In the genomic region with DNA sequence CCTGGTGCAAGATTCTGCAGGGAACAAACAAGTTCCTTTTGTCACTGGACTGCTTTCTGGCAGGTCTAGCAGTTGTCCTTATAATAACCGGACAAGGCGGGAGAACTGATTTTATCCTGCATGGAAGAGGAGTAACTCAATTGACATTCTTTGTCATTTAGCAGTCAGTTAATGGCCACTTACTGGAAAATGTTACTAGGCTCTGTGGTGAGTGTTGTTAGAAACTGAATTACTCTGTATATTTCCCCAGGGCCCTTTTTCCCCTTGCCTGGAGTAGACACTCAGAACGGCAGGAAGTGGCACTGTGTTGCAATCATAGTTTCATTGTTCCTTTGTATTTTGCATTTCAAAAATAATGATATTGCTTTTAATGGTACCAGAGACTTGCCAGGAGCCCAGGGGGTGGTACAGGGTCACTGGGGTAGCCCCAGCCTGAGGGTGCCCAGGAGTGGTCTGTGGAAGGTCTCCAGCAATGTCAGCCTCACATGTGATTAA, we compare ENCODE assay signal across 9 cellular contexts. TPM values are rescaled to one million over a fixed set of nuclear protein-coding genes. Genes with fewer than 3 reads are reported as not detected.
DNase-seq lines count a peak whose midpoint lies in the region; ATAC-seq and TF ChIP-seq lines count a peak whose summit lies in the region.
"Had no signal": no experiment of that assay in that cellular context is flagged by ENCODE, and none has a peak within 500 bp of the region (broad histone marks: within the 10 kb centered on the region; RNA-seq: fewer than 3 reads in every experiment).

No MANE protein-coding gene starts in this region.

- H3K9me3 Mint-ChIP-seq in mesothelial cell of epicardium, result peaks cover 12% of the 10 kb centered on the region

- H3K9ac ChIP-seq in BLaER1 (peak overlapping the region; percentile 49; the same call in 1 of the 2 replicates), Loucy (ENCODE audit: low read depth, low read length, poor library complexity, severe bottlenecking) (peak overlapping the region; percentile 35)

- H3K9me3 ChIP-seq in BLaER1 (peaks cover 24% of the 10 kb centered on the region), Loucy (ENCODE audit: insufficient read depth, low read depth, low read length) (no peaks in the 10 kb centered on the region), lung (ENCODE audit: control insufficient read depth in 2 of 2, insufficient read depth in 1 of 2, low read length in 1 of 2) (no peaks in the 10 kb centered on the region)

- 0 out of 2 replicates have a peak overlapping the region, but pooled peaks have one; percentile 4 for H2AFZ ChIP-seq in Loucy (ENCODE audit: low read length)

- 10 to 19% methylated on average over 3 of the region's 3 CpGs for WGBS in lung, 2 donors

- no peak overlapping the region for H3K4me3 Mint-ChIP-seq in mesothelial cell of epicardium
- H3K4me3 Mint-ChIP-seq: activated B cell treated with CpG ODN at 0.5 μM for 24 hours had no signal

- peaks cover 18% of the 10 kb centered on the region for H3K27me3 Mint-ChIP-seq in mesothelial cell of epicardium (ENCODE audit: low read depth)

- no peak overlapping the region for H3K27ac Mint-ChIP-seq in mesothelial cell of epicardium
- H3K27ac Mint-ChIP-seq: activated B cell treated with CpG ODN at 0.5 μM for 24 hours had no signal

- H3K9me2 ChIP-seq in Loucy (replicated peaks; ENCODE audit: low read depth, low read length), result no peaks in the 10 kb centered on the region

- no peaks in the 10 kb centered on the region for H3K27me3 ChIP-seq in BLaER1
- no peaks in the 10 kb centered on the region for H3K27me3 ChIP-seq in Loucy (ENCODE audit: insufficient read depth, low read length, poor library complexity, severe bottlenecking)
- no peaks in the 10 kb centered on the region for H3K27me3 ChIP-seq in lung (ENCODE audit: control insufficient read depth, insufficient read depth)
- no peaks in the 10 kb centered on the region for H3K27me3 ChIP-seq in H7 (ENCODE audit: control insufficient read depth, insufficient read depth, low read length)

- H3K4me3 ChIP-seq in BLaER1 (peak overlapping the region; percentile 8; the same call in 1 of the 2 replicates), Loucy (ENCODE audit: low read length, poor library complexity, severe bottlenecking) (peak overlapping the region; percentile 21), lung (no peak overlapping the region), H7 (ENCODE audit: insufficient read depth, low read depth, low read length) (no peak overlapping the region)

- H3K4me1 ChIP-seq in BLaER1 (peaks cover 58% of the 10 kb centered on the region), Loucy (ENCODE audit: insufficient read depth, low read length, poor library complexity, severe bottlenecking) (peaks cover 35% of the 10 kb centered on the region), lung (ENCODE audit: control insufficient read depth in 2 of 2, insufficient read depth in 2 of 2, low read length in 2 of 2) (peaks cover 5 to 22% of the 10 kb centered on the region in 2 donors)

- peak overlapping the region; percentile 86 for H3K4me2 ChIP-seq in BLaER1
- H3K4me2 ChIP-seq in Loucy (ENCODE audit: low read depth, low read length, poor library complexity, severe bottlenecking), result peak overlapping the region; percentile 41

- no peak for DNase-seq in lung (ENCODE audit: low spot score)
- DNase-seq in NCI-H774 (lab: John Stamatoyannopoulos, UW), result no peak
- no peak for DNase-seq in H7
- DNase-seq in mesothelial cell of epicardium (ENCODE audit: low spot score in 2 of 2, unreplicated experiment in 2 of 2), result no peak
- no peak for DNase-seq in DMS 273 (lab: John Stamatoyannopoulos, UW; ENCODE audit: unreplicated experiment)
- DNase-seq: activated B cell treated with CpG ODN at 0.5 μM for 24 hours had no signal

- peaks cover 14% of the 10 kb centered on the region for H3K36me3 Mint-ChIP-seq in mesothelial cell of epicardium

- H3K79me2 ChIP-seq in Loucy (ENCODE audit: insufficient read depth, low read length), result no peaks in the 10 kb centered on the region

- H3K36me3 ChIP-seq in BLaER1 (no peaks in the 10 kb centered on the region), Loucy (ENCODE audit: insufficient read depth, low read length) (no peaks in the 10 kb centered on the region), lung (ENCODE audit: control insufficient read depth in 2 of 2, insufficient read depth in 2 of 2, low read length in 2 of 2) (no peaks in the 10 kb centered on the region), H7 (replicated peaks; ENCODE audit: control insufficient read depth, insufficient read depth, low read length) (no peaks in the 10 kb centered on the region)

- peak overlapping the region; percentile 83 for H3K27ac ChIP-seq in BLaER1
- H3K27ac ChIP-seq in angular gyrus (ENCODE audit: low read depth, low read length), result peak overlapping the region; percentile 47
- peak overlapping the region; percentile 51 to 75 for H3K27ac ChIP-seq in lung (ENCODE audit: low read depth in 1 of 2, low read length in 1 of 2)

- ATAC-seq in lung (ENCODE audit: insufficient read depth, low FRiP score), result peak; percentile 67

- H3F3A ChIP-seq in Loucy (ENCODE audit: low read depth), result no peaks in the 10 kb centered on the region

- H4K20me1 ChIP-seq in BLaER1, result no peaks in the 10 kb centered on the region
- no peaks in the 10 kb centered on the region for H4K20me1 ChIP-seq in Loucy (ENCODE audit: insufficient read depth, low read length, poor library complexity, severe bottlenecking)

- H3K4me1 Mint-ChIP-seq in mesothelial cell of epicardium, result peaks cover 8% of the 10 kb centered on the region
- H3K4me1 Mint-ChIP-seq: activated B cell treated with CpG ODN at 0.5 μM for 24 hours had no signal

- TF ChIP-seq CTCF in Loucy (conservative IDR thresholded peaks at IDR 0.05; ENCODE audit: low read length) (no peak), lung (IDR thresholded peaks at IDR 0.05; ENCODE audit: control extremely low read depth, extremely low read depth) (no peak), mesothelial cell of epicardium (IDR thresholded peaks at IDR 0.05; ENCODE audit: unreplicated experiment) (no peak)

RNA-seq across cellular contexts. Expression of a gene that starts 41.1 kb away (rescaled TPM):
- total RNA-seq in lung (10 to 100 TPM; 39.9 to 49.6 TPM), mesothelial cell of epicardium (12.7 to 15.9 TPM (median 14.6 TPM) in 3 replicates)
- 1 to 10 TPM; 4.1 to 6.1 TPM for polyA plus RNA-seq in lung
- 4.3 and 8.3 TPM in 2 replicates for total RNA-seq in H7 (2014; rRNA removed; shearing (Covaris generic))
- total RNA-seq: activated B cell treated with CpG ODN at 0.5 μM for 24 hours had no signal

Comparison
In these comparisons a context has a peak if more than half of its experiments do, and no peak if none do; other contexts are left out.
1. H3K4me3 ChIP-seq: peak in BLaER1 (single experiment) and Loucy (single experiment); none in lung (single experiment) and H7 (single experiment).
2. Peak in every context shown above with its lines, with median percentiles within 50 percentile points of each other: H3K27ac ChIP-seq.